In the genomic region with DNA sequence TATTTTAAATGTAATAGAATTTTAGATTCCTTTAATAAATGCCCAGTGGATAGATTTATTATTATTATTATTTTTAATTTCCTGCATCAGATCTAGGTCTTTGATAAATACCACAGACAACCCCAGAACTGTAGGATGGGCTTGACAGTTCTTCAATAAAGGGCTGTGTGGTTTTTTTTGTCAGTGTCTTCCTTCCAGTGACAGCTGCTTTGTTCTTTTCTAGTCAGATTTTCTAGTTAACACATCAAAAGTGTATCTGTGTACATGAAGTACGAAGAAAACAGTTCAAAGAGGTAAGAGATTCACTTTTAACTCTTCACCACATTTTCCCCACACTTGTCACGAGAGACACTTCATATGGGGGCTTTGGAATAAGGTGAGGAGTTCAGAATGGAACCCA, we compare ENCODE assay signal across 2 cellular contexts.
TF ChIP-seq lines count a peak whose summit lies in the region.

No MANE protein-coding gene starts in this region.

TF ChIP-seq in HepG2, 621 proteins besides CTCF, POLR2A, EP300 and RAD21:
- TF ChIP-seq, protein P1, sequence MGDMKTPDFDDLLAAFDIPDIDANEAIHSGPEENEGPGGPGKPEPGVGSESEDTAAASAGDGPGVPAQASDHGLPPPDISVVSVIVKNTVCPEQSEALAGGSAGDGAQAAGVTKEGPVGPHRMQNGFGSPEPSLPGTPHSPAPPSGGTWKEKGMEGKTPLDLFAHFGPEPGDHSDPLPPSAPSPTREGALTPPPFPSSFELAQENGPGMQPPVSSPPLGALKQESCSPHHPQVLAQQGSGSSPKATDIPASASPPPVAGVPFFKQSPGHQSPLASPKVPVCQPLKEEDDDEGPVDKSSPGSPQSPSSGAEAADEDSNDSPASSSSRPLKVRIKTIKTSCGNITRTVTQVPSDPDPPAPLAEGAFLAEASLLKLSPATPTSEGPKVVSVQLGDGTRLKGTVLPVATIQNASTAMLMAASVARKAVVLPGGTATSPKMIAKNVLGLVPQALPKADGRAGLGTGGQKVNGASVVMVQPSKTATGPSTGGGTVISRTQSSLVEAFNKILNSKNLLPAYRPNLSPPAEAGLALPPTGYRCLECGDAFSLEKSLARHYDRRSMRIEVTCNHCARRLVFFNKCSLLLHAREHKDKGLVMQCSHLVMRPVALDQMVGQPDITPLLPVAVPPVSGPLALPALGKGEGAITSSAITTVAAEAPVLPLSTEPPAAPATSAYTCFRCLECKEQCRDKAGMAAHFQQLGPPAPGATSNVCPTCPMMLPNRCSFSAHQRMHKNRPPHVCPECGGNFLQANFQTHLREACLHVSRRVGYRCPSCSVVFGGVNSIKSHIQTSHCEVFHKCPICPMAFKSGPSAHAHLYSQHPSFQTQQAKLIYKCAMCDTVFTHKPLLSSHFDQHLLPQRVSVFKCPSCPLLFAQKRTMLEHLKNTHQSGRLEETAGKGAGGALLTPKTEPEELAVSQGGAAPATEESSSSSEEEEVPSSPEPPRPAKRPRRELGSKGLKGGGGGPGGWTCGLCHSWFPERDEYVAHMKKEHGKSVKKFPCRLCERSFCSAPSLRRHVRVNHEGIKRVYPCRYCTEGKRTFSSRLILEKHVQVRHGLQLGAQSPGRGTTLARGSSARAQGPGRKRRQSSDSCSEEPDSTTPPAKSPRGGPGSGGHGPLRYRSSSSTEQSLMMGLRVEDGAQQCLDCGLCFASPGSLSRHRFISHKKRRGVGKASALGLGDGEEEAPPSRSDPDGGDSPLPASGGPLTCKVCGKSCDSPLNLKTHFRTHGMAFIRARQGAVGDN (CRISPR knock-in tag; IDR thresholded peaks at IDR 0.05), result no peak
- no peak for TF ChIP-seq SRSF1 (optimal IDR thresholded peaks at IDR 0.05; ENCODE audit: low read depth, low read length)
- no peak for TF ChIP-seq ZNF570 (CRISPR knock-in tag; IDR thresholded peaks at IDR 0.05; ENCODE audit: borderline replicate concordance)
- TF ChIP-seq SNAI1 (CRISPR knock-in tag; IDR thresholded peaks at IDR 0.05; ENCODE audit: borderline replicate concordance), result no peak
- no peak for TF ChIP-seq TRAFD1 (CRISPR knock-in tag; IDR thresholded peaks at IDR 0.05; ENCODE audit: borderline replicate concordance)
- TF ChIP-seq, protein P2, sequence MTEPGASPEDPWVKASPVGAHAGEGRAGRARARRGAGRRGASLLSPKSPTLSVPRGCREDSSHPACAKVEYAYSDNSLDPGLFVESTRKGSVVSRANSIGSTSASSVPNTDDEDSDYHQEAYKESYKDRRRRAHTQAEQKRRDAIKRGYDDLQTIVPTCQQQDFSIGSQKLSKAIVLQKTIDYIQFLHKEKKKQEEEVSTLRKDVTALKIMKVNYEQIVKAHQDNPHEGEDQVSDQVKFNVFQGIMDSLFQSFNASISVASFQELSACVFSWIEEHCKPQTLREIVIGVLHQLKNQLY (CRISPR knock-in tag; IDR thresholded peaks at IDR 0.05), result no peak
- TF ChIP-seq ZNF33B (CRISPR knock-in tag; IDR thresholded peaks at IDR 0.05), result no peak
- TF ChIP-seq RFX1 (IDR thresholded peaks at IDR 0.05), result no peak
- TF ChIP-seq TCF7 (IDR thresholded peaks at IDR 0.05; ENCODE audit: low read depth), result no peak
- no peak for TF ChIP-seq ZNF124 (CRISPR knock-in tag; IDR thresholded peaks at IDR 0.05)

TF ChIP-seq in K562, 482 proteins besides CTCF, POLR2A, EP300 and RAD21:
- TF ChIP-seq GTF2B (IDR thresholded peaks at IDR 0.05; ENCODE audit: extremely low read depth, insufficient read length), result no peak
- TF ChIP-seq CEBPB (tag; IDR thresholded peaks at IDR 0.05), result no peak
- TF ChIP-seq BCL6 (CRISPR knock-in tag; IDR thresholded peaks at IDR 0.05), result no peak
- TF ChIP-seq ZNF717 (CRISPR knock-in tag; IDR thresholded peaks at IDR 0.05), result no peak
- TF ChIP-seq BRCA1 (IDR thresholded peaks at IDR 0.05), result no peak
- TF ChIP-seq BRCA1 (CRISPR knock-in tag; IDR thresholded peaks at IDR 0.05), result no peak
- no peak for TF ChIP-seq CC2D1A (IDR thresholded peaks at IDR 0.05)
- no peak for TF ChIP-seq CBX2 (IDR thresholded peaks at IDR 0.05; ENCODE audit: insufficient read depth, low read length, poor library complexity, severe bottlenecking)
